In genomic region chr1:179031284-179031683, GRCh38 we compare ENCODE assay signal across 19 cellular contexts. TPM values are rescaled to one million over a fixed set of nuclear protein-coding genes. Genes with fewer than 3 reads are reported as not detected.
DNase-seq lines count a peak whose midpoint lies in the region; ATAC-seq and TF ChIP-seq lines count a peak whose summit lies in the region.
"Had no signal": no experiment of that assay in that cellular context is flagged by ENCODE, and none has a peak within 500 bp of the region (broad histone marks: within the 10 kb centered on the region; RNA-seq: fewer than 3 reads in every experiment).

No MANE protein-coding gene starts in this region.

- H3K4me1 ChIP-seq in DOHH2 (ENCODE audit: control insufficient read depth, low read length) (peaks cover 93% of the 10 kb centered on the region), mesenchymal stem cell (ENCODE audit: control insufficient read depth, insufficient read depth, low read depth, low read length) (peaks cover 2% of the 10 kb centered on the region)

- H3K4me3 ChIP-seq in DOHH2 (ENCODE audit: low read length) (peak overlapping the region; percentile 95), mesenchymal stem cell (ENCODE audit: insufficient read depth in 1 of 2, low read depth in 1 of 2, low read length in 2 of 2) (no peak overlapping the region)
- H3K4me3 ChIP-seq: coronary artery, mucosa of descending colon had no signal

- intact Hi-C loops in CD4-positive, alpha-beta T cell (cut with DNase I, micrococcal nuclease) = loop anchor here in 1 of 2 experiments (5.0 kb wide), 1 partner anchor 261 kb away; the partner anchor contains the start of gene SOAT1
- intact Hi-C loops in activated B cell treated with CpG ODN at 0.5 μM for 24 hours (cut with micrococcal nuclease) = no loop called here

- no peak overlapping the region for H2BK12ac ChIP-seq in mesenchymal stem cell (ENCODE audit: low read length in 2 of 2)

- peak overlapping the region; percentile 63 for H3K27ac Mint-ChIP-seq in CD4-positive, alpha-beta T cell
- H3K27ac Mint-ChIP-seq in activated B cell treated with CpG ODN at 0.5 μM for 24 hours = peak overlapping the region; percentile 3
- H3K27ac Mint-ChIP-seq: type B pancreatic cell had no signal

- no peaks in the 10 kb centered on the region for H3K27me3 ChIP-seq in CD4-positive, alpha-beta T cell (ENCODE audit: control insufficient read depth, insufficient read depth, low read length)
- no peaks in the 10 kb centered on the region for H3K27me3 ChIP-seq in DOHH2 (ENCODE audit: control insufficient read depth, low read length)
- H3K27me3 ChIP-seq in mesenchymal stem cell (ENCODE audit: control insufficient read depth in 1 of 2, insufficient read depth in 1 of 2, low read length in 2 of 2) = no peaks in the 10 kb centered on the region

- H3K4me1 Mint-ChIP-seq in CD4-positive, alpha-beta T cell (ENCODE audit: low read depth) = peaks cover 91% of the 10 kb centered on the region
- H3K4me1 Mint-ChIP-seq in activated B cell treated with CpG ODN at 0.5 μM for 24 hours = peaks cover 89% of the 10 kb centered on the region

- CTCF ChIA-PET in CD4-positive, alpha-beta T cell (lab: Charles Lee) = no interaction called here
- CTCF ChIA-PET in activated B cell treated with CpG ODN at 0.5 μM for 24 hours (lab: Charles Lee) = interaction anchor here (0.5 kb wide), 1 partner anchor 166 kb away, joined by 4 read pairs; no protein-coding TSS in a partner anchor

- no peak for DNase-seq in CD4-positive, alpha-beta T cell
- DNase-seq in activated B cell treated with CpG ODN at 0.5 μM for 24 hours (no peak), mesenchymal stem cell (no peak), medulla oblongata (ENCODE audit: extremely low spot score) (no peak), HuH-7 (ENCODE audit: low spot score) (no peak), DMS114 treated with DMSO at 0.1 percent for 48 hours (lab: John Stamatoyannopoulos, UW; ENCODE audit: unreplicated experiment) (no peak)
- DNase-seq: activated naive CD4-positive, alpha-beta T cell; DMS53; endodermal cell; GDM1; GOT3; islet precursor cell; mucosa of descending colon; NCI-H187; posterior cingulate gyrus had no signal

- no peaks in the 10 kb centered on the region; the same call in none of the 2 replicates for H3K36me3 ChIP-seq in DOHH2 (ENCODE audit: control insufficient read depth, low read length)
- H3K36me3 ChIP-seq in mesenchymal stem cell (ENCODE audit: control insufficient read depth in 1 of 2, insufficient read depth in 2 of 2, low read depth in 1 of 2, low read length in 2 of 2) = peaks cover 0 to 2% of the 10 kb centered on the region in 2 experiments

- WGBS in mesenchymal stem cell = 94% methylated on average over 3 of the region's 3 CpGs

- peaks cover 21% of the 10 kb centered on the region for H3K79me1 ChIP-seq in mesenchymal stem cell (replicated peaks; ENCODE audit: low read length, poor library complexity, severe bottlenecking)

- H3K4me2 ChIP-seq in DOHH2 (ENCODE audit: low read length) (peak overlapping the region; percentile 91), mesenchymal stem cell (ENCODE audit: low read length, poor library complexity, severe bottlenecking) (no peak overlapping the region)

- no peak overlapping the region for H3K27ac ChIP-seq in CD4-positive, alpha-beta T cell (ENCODE audit: low read depth, low read length)
- H3K27ac ChIP-seq in DOHH2 (ENCODE audit: low read depth, low read length) (peak overlapping the region; percentile 91), mesenchymal stem cell (ENCODE audit: low read length, poor library complexity, severe bottlenecking) (no peak overlapping the region)
- H3K27ac ChIP-seq: coronary artery had no signal

- H3F3A ChIP-seq in DOHH2 (ENCODE audit: control insufficient read depth, insufficient read depth) = peaks cover 48% of the 10 kb centered on the region

- no peak overlapping the region for H4K91ac ChIP-seq in mesenchymal stem cell (ENCODE audit: low read length)

- H3K9me3 ChIP-seq in CD4-positive, alpha-beta T cell (ENCODE audit: control insufficient read depth, low read length) = no peaks in the 10 kb centered on the region
- H3K9me3 ChIP-seq in DOHH2 (ENCODE audit: control insufficient read depth, insufficient read depth, low read length) (no peaks in the 10 kb centered on the region), mesenchymal stem cell (ENCODE audit: control insufficient read depth, low read length) (no peaks in the 10 kb centered on the region)
- H3K9me3 ChIP-seq: mucosa of descending colon had no signal

- TF ChIP-seq CTCF in CD4-positive, alpha-beta T cell (IDR thresholded peaks at IDR 0.05) = no peak
- no peak for TF ChIP-seq CTCF in DOHH2 (IDR thresholded peaks at IDR 0.05; ENCODE audit: low read depth, low read length, poor library complexity, severe bottlenecking)
- no peak for TF ChIP-seq CTCF in activated B cell treated with CpG ODN at 0.5 μM for 24 hours (IDR thresholded peaks at IDR 0.05)

- no peak overlapping the region for H3K23ac ChIP-seq in mesenchymal stem cell (ENCODE audit: low read length in 2 of 2)

- H2AFZ ChIP-seq in mesenchymal stem cell (ENCODE audit: low read depth, low read length) = no peak overlapping the region

- no peaks in the 10 kb centered on the region for H3K27me3 Mint-ChIP-seq in CD4-positive, alpha-beta T cell
- no peaks in the 10 kb centered on the region for H3K27me3 Mint-ChIP-seq in activated B cell treated with CpG ODN at 0.5 μM for 24 hours
- H3K27me3 Mint-ChIP-seq: type B pancreatic cell had no signal

- H3K9me2 ChIP-seq in DOHH2 (replicated peaks; ENCODE audit: control insufficient read depth, low read length) = no peaks in the 10 kb centered on the region

- peak overlapping the region; percentile 83 for H3K9ac ChIP-seq in mesenchymal stem cell (ENCODE audit: low read length)

- no peak overlapping the region for H2BK120ac ChIP-seq in mesenchymal stem cell (ENCODE audit: low read depth, low read length)

- no peak overlapping the region for H2BK5ac ChIP-seq in mesenchymal stem cell (ENCODE audit: low read depth, low read length, poor library complexity, severe bottlenecking)

- ATAC-seq in CD4-positive, alpha-beta T cell (ENCODE audit: poor library complexity) = no peak
- ATAC-seq in activated B cell treated with CpG ODN at 0.5 μM for 24 hours (ENCODE audit: low read depth) = no peak
- ATAC-seq: mucosa of descending colon had no signal

- H3K18ac ChIP-seq in mesenchymal stem cell (ENCODE audit: low read depth in 1 of 2, low read length in 2 of 2) = no peak overlapping the region

- H4K20me1 ChIP-seq in DOHH2 (ENCODE audit: control insufficient read depth, insufficient read depth, low read depth, low read length) = no peaks in the 10 kb centered on the region

- no peak overlapping the region for H2BK15ac ChIP-seq in mesenchymal stem cell (ENCODE audit: low read depth, poor library complexity, severe bottlenecking)

- H3K36me3 Mint-ChIP-seq in CD4-positive, alpha-beta T cell (ENCODE audit: low read depth) = no peaks in the 10 kb centered on the region
- H3K36me3 Mint-ChIP-seq in activated B cell treated with CpG ODN at 0.5 μM for 24 hours (ENCODE audit: low read depth) = peaks cover 3% of the 10 kb centered on the region
- H3K36me3 Mint-ChIP-seq: type B pancreatic cell had no signal

- peak overlapping the region; percentile 59 for H3K4me3 Mint-ChIP-seq in CD4-positive, alpha-beta T cell
- H3K4me3 Mint-ChIP-seq in activated B cell treated with CpG ODN at 0.5 μM for 24 hours = peak overlapping the region; percentile 53
- H3K4me3 Mint-ChIP-seq: endodermal cell, neural crest cell, type B pancreatic cell had no signal

- H3K79me2 ChIP-seq in DOHH2 (ENCODE audit: control insufficient read depth, low read length) = peaks cover 98% of the 10 kb centered on the region

- no peaks in the 10 kb centered on the region for H3K9me3 Mint-ChIP-seq in CD4-positive, alpha-beta T cell
- peaks cover 2% of the 10 kb centered on the region for H3K9me3 Mint-ChIP-seq in activated B cell treated with CpG ODN at 0.5 μM for 24 hours
- H3K9me3 Mint-ChIP-seq: endodermal cell, neural crest cell, type B pancreatic cell had no signal

- H2AK5ac ChIP-seq in mesenchymal stem cell (ENCODE audit: low read length, severe bottlenecking) = no peak overlapping the region

- H3K4ac ChIP-seq in mesenchymal stem cell (ENCODE audit: low read depth in 1 of 2, low read length in 2 of 2) = no peak overlapping the region

- H4K8ac ChIP-seq in mesenchymal stem cell (ENCODE audit: low read length) = no peak overlapping the region

- POLR2A ChIA-PET in CD4-positive, alpha-beta T cell (lab: Charles Lee) = interaction anchor here (0.7 to 1.1 kb wide), 2 partner anchors 29 to 334 kb away, joined by 3 to 4 read pairs; partner anchors contain the start of gene AXDND1
- POLR2A ChIA-PET in activated B cell treated with CpG ODN at 0.5 μM for 24 hours (lab: Charles Lee) = no interaction called here

- H3K14ac ChIP-seq in mesenchymal stem cell (ENCODE audit: low read length in 2 of 2) = no peak overlapping the region

RNA-seq across cellular contexts. Expression of gene FAM20B, which starts 5.6 kb away (rescaled TPM):
- total RNA-seq in CD4-positive, alpha-beta T cell = 10 to 100 TPM; 12.1 to 12.9 TPM
- total RNA-seq in activated B cell treated with CpG ODN at 0.5 μM for 24 hours = 26.3 and 27.5 TPM in 2 replicates
- 19.5 TPM for polyA plus RNA-seq in mesenchymal stem cell (2013, experiment 1 of 2)
- 19.9 TPM for polyA plus RNA-seq in mesenchymal stem cell (2013, experiment 2 of 2)

RNA-seq across cellular contexts. Expression of gene TOR3A, which starts 50.6 kb away (rescaled TPM):
- total RNA-seq in CD4-positive, alpha-beta T cell = 10 to 100 TPM; 17.2 TPM
- total RNA-seq in activated B cell treated with CpG ODN at 0.5 μM for 24 hours = 59.5 and 60.8 TPM in 2 replicates
- 15.8 TPM for polyA plus RNA-seq in mesenchymal stem cell (2013, experiment 1 of 2)
- 15.6 TPM for polyA plus RNA-seq in mesenchymal stem cell (2013, experiment 2 of 2)
